8 cellular contexts compared by ENCODE assay signal in genomic region chrX:13506574-13506973, GRCh38.
A peak's percentile ranks its signal among the peaks of the same experiment; 100 is the strongest.
DNase-seq lines count a peak whose midpoint lies in the region; ATAC-seq and TF ChIP-seq lines count a peak whose summit lies in the region.

No MANE protein-coding gene starts in this region.

- H3K9me3 ChIP-seq in HCT116 (ENCODE audit: control insufficient read depth in 1 of 2, insufficient read depth in 1 of 2, low read depth in 1 of 2, low read length in 2 of 2) (no peaks in the 10 kb centered on the region), gastrocnemius medialis (no peaks in the 10 kb centered on the region)

- H3K79me2 ChIP-seq in HCT116 (ENCODE audit: insufficient read depth, low read length) = no peaks in the 10 kb centered on the region

- no peaks in the 10 kb centered on the region for H3K36me3 Mint-ChIP-seq in glutamatergic neuron (ENCODE audit: unreplicated experiment)

- H3K27me3 Mint-ChIP-seq in glutamatergic neuron (ENCODE audit: unreplicated experiment) = no peaks in the 10 kb centered on the region

- TF ChIP-seq CTCF in C4-2B (conservative IDR thresholded peaks at IDR 0.05) (peak; percentile 77), HCT116 (IDR thresholded peaks at IDR 0.05 in 2 of 3, conservative IDR thresholded peaks at IDR 0.05 in 1 of 3; ENCODE audit: borderline replicate concordance in 1 of 3, insufficient read depth in 1 of 3, low read depth in 2 of 3, low read length in 2 of 3) (peak; percentile 51 to 67 (median 65); a peak in 5 of 6 replicates), glutamatergic neuron (IDR thresholded peaks at IDR 0.05; ENCODE audit: partially characterized antibody, unreplicated experiment) (peak; percentile 62), gastrocnemius medialis (IDR thresholded peaks at IDR 0.05 in 4 of 5, conservative IDR thresholded peaks at IDR 0.05 in 1 of 5) (peak; percentile 38 to 78 (median 51))

- H3K4me3 ChIP-seq in HCT116 (replicated peaks in 1 of 2; ENCODE audit: low read depth in 1 of 2, low read length in 2 of 2) (no peak overlapping the region), gastrocnemius medialis (no peak overlapping the region)

- peak overlapping the region; percentile 21 for H2AFZ ChIP-seq in HCT116 (ENCODE audit: low read depth, low read length, poor library complexity, severe bottlenecking)

- no peaks in the 10 kb centered on the region for H3K4me1 Mint-ChIP-seq in glutamatergic neuron (ENCODE audit: low read depth, unreplicated experiment)

- no peak for ATAC-seq in HCT116
- ATAC-seq in gastrocnemius medialis = no peak
- no peak for ATAC-seq in GM19455 (IDR thresholded peaks at IDR 0.05; ENCODE audit: unreplicated experiment)
- no peak for ATAC-seq in GM18870 (IDR thresholded peaks at IDR 0.05; ENCODE audit: unreplicated experiment)

- RAD21 ChIA-PET in HCT116 (lab: Charles Lee; ENCODE audit: low non-redundant PET in 1 of 2, low total read pairs in 2 of 2, uncharacterized antibody in 2 of 2, unreplicated experiment in 2 of 2) = interaction anchor here in 1 of 2 experiments (1.0 to 2.2 kb wide), 2 partner anchors 139 to 523 kb away, joined by 4 to 5 read pairs; partner anchors contain the start of gene GEMIN8

- intact Hi-C loops in HCT116 (cut with micrococcal nuclease) (loop anchor here (1.0 to 5.0 kb wide), 3 partner anchors 140 to 526 kb away; no protein-coding TSS in a partner anchor), gastrocnemius medialis (cut with DNase I; ENCODE audit: low total_unique reads) (loop anchor here (1.0 to 5.0 kb wide), 3 partner anchors 141 to 525 kb away; no protein-coding TSS in a partner anchor)

- in situ Hi-C loops in gastrocnemius medialis (cut with MboI; ENCODE audit: low sequenced_read_pairs in 4 of 4) = loop anchor here (5.0 to 25.0 kb wide), 4 partner anchors 131 to 528 kb away; no protein-coding TSS in a partner anchor

- H3K27ac ChIP-seq in C4-2B (no peak overlapping the region), HCT116 (ENCODE audit: low read depth, low read length) (no peak overlapping the region), gastrocnemius medialis (no peak overlapping the region)

- H3K27ac Mint-ChIP-seq in glutamatergic neuron (ENCODE audit: unreplicated experiment) = no peak overlapping the region

- BruUV-seq in HCT116 (replicated peaks; lab: Mats Ljungman, UMichigan) = no TSS peak

- H4K20me1 ChIP-seq in HCT116 (ENCODE audit: insufficient read depth) = no peaks in the 10 kb centered on the region

- no peak for TF ChIP-seq POLR2A in HCT116 (IDR thresholded peaks at IDR 0.05; ENCODE audit: borderline replicate concordance, extremely low read depth, insufficient read depth, insufficient read length)
- no peak for TF ChIP-seq POLR2A in gastrocnemius medialis (IDR thresholded peaks at IDR 0.05)

- H3K9me3 Mint-ChIP-seq in glutamatergic neuron (ENCODE audit: unreplicated experiment) = peaks cover 7% of the 10 kb centered on the region

- peak; percentile 84 for TF ChIP-seq RAD21 in HCT116 (IDR thresholded peaks at IDR 0.05; ENCODE audit: low read depth)

- no peaks in the 10 kb centered on the region for H3K9me2 ChIP-seq in HCT116 (ENCODE audit: insufficient read depth)

- H3K9ac ChIP-seq in HCT116 (ENCODE audit: low read length) = no peak overlapping the region

- no peak overlapping the region for H3K4me3 Mint-ChIP-seq in glutamatergic neuron (ENCODE audit: unreplicated experiment)

- H3K36me3 ChIP-seq in HCT116 (ENCODE audit: control insufficient read depth in 1 of 2, insufficient read depth in 2 of 2, low read length in 2 of 2) (no peaks in the 10 kb centered on the region), gastrocnemius medialis (no peaks in the 10 kb centered on the region)

- H3K4me1 ChIP-seq in HCT116 (ENCODE audit: control insufficient read depth in 1 of 2, insufficient read depth in 2 of 2, low read length in 2 of 2) (no peaks in the 10 kb centered on the region), gastrocnemius medialis (no peaks in the 10 kb centered on the region)

- DNase-seq in HCT116 (ENCODE audit: low read depth, low spot score) (peak; percentile 28), RPMI8226 (peak; percentile 51), glutamatergic neuron (peak; percentile 47), gastrocnemius medialis (no peak)
- DNase-seq in activated gamma-delta T cell treated with anti-CD3 and anti-CD28 coated beads, Interleukin-2, amount 50 U/mL, for 16 hours (ENCODE audit: low read depth) = peak; percentile 15

- CTCF ChIA-PET in HCT116 (lab: Charles Lee) = interaction anchor here (0.7 to 2.4 kb wide), 11 partner anchors 15 to 560 kb away, joined by 3 to 43 read pairs (median 5); partner anchors contain the start of gene GEMIN8

- H3K4me2 ChIP-seq in HCT116 (ENCODE audit: low read length) = no peak overlapping the region

- POLR2A ChIA-PET in HCT116 (lab: Charles Lee) = interaction anchor here (1.0 kb wide), 1 partner anchor 140 kb away, joined by 3 read pairs; no protein-coding TSS in a partner anchor

- H3K27me3 ChIP-seq in HCT116 (ENCODE audit: insufficient read depth, low read length) (no peaks in the 10 kb centered on the region), gastrocnemius medialis (no peaks in the 10 kb centered on the region)

TF ChIP-seq in HCT116, 20 proteins besides CTCF, POLR2A, EP300 and RAD21:
- TF ChIP-seq SRF (IDR thresholded peaks at IDR 0.05; ENCODE audit: low read depth) (no peak), EZH2 (IDR thresholded peaks at IDR 0.05) (no peak), CBX3 (IDR thresholded peaks at IDR 0.05; ENCODE audit: low read depth) (no peak), YY1 (IDR thresholded peaks at IDR 0.05; ENCODE audit: extremely low read depth, insufficient replicate concordance, low read depth, low read length) (peak; percentile 13)

Comparison
In these comparisons a context has a peak if more than half of its experiments do, and no peak if none do; other contexts are left out.
1. DNase-seq: peak in HCT116 (single experiment), RPMI8226 (single experiment), activated gamma-delta T cell treated with anti-CD3 and anti-CD28 coated beads, Interleukin-2, amount 50 U/mL, for 16 hours (single experiment) and glutamatergic neuron (single experiment); none in gastrocnemius medialis (0 of 2).
2. Peak in every context shown above with its lines, with median percentiles within 50 percentile points of each other: CTCF ChIP-seq.